25 cellular contexts compared by ENCODE assay signal in the genomic region with DNA sequence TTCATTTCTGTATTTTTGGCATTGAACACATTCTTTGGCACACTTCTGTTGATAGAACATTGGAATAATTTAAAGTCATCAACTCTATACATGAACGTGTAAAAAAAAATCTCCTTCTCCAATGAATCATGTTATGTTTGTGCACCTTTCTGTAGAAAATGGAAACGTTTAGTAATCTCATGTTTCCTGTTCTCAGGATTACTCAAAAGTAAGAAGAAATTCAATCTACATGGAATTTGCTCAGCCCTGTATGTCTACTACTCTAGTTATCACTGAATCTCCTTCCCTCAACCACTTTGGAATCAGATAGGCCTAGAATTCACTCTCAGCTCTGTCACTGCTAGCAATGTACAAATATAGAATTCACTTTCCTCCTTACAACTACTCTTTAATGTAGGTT.
DNase-seq lines count a peak whose midpoint lies in the region; ATAC-seq, FAIRE-seq and TF ChIP-seq lines count a peak whose summit lies in the region.
"Had no signal": no experiment of that assay in that cellular context is flagged by ENCODE, and none has a peak within 500 bp of the region (broad histone marks: within the 10 kb centered on the region; RNA-seq: fewer than 3 reads in every experiment).

No MANE protein-coding gene starts in this region.

- H3K4me1 ChIP-seq in RWPE2 (ENCODE audit: insufficient read depth, poor library complexity, severe bottlenecking) (peaks cover 22% of the 10 kb centered on the region), endothelial cell of umbilical vein (ENCODE audit: control insufficient read depth, extremely low read depth, insufficient read depth, low read length) (peaks cover 33% of the 10 kb centered on the region)
- H3K4me1 ChIP-seq: BLaER1, Caco-2, HAP-1 had no signal

- no peaks in the 10 kb centered on the region for H3K9me3 ChIP-seq in RWPE2 (ENCODE audit: severe bottlenecking)
- H3K9me3 ChIP-seq in endothelial cell of umbilical vein (replicated peaks; ENCODE audit: control insufficient read depth, insufficient read depth, low read length): no peaks in the 10 kb centered on the region
- H3K9me3 ChIP-seq: BLaER1, Caco-2, HAP-1 had no signal

- peak; percentile 53; the same call in 2 of the 3 replicates for ATAC-seq in RWPE2 (ENCODE audit: low read depth)
- no peak for ATAC-seq in activated CD4-positive, CD25-positive, alpha-beta regulatory T cell treated with anti-CD3 and anti-CD28 coated beads, Interleukin-2, amount 50 U/mL, for 24 hours

- POLR2A ChIA-PET in endothelial cell of umbilical vein (lab: Charles Lee): no interaction called here

- no peak for TF ChIP-seq CTCF in RWPE2 (IDR thresholded peaks at IDR 0.05; ENCODE audit: poor library complexity, severe bottlenecking)
- TF ChIP-seq CTCF in endothelial cell of umbilical vein (IDR thresholded peaks at IDR 0.05; ENCODE audit: extremely low read depth in 1 of 2, insufficient read depth in 1 of 2, low read depth in 1 of 2, low read length in 2 of 2): no peak

- H3K9me1 ChIP-seq in endothelial cell of umbilical vein (replicated peaks; ENCODE audit: control insufficient read depth, extremely low read depth, insufficient read depth, low read length): no peaks in the 10 kb centered on the region

- H3K36me3 ChIP-seq in RWPE2 (ENCODE audit: low read depth): no peaks in the 10 kb centered on the region
- no peaks in the 10 kb centered on the region for H3K36me3 ChIP-seq in endothelial cell of umbilical vein (ENCODE audit: control insufficient read depth in 2 of 2, extremely low read depth in 1 of 2, insufficient read depth in 2 of 2, low read length in 2 of 2)
- H3K36me3 ChIP-seq: BLaER1, HAP-1 had no signal

- no peak overlapping the region for H3K9ac ChIP-seq in endothelial cell of umbilical vein (replicated peaks; ENCODE audit: extremely low read depth, insufficient read depth, low read length)
- H3K9ac ChIP-seq: BLaER1 had no signal

- intact Hi-C loops in endothelial cell of umbilical vein (cut with micrococcal nuclease): loop anchor here (1.0 to 2.0 kb wide), 2 partner anchors 118 to 163 kb away; no protein-coding TSS in a partner anchor

- TF ChIP-seq POLR2A in H54 (IDR thresholded peaks at IDR 0.05; ENCODE audit: low read depth, low read length) (no peak), endothelial cell of umbilical vein (IDR thresholded peaks at IDR 0.05; ENCODE audit: low read depth, low read length) (no peak)

- H3K4me2 ChIP-seq in endothelial cell of umbilical vein (ENCODE audit: insufficient read depth, low read length): peak overlapping the region; percentile 15
- H3K4me2 ChIP-seq: BLaER1 had no signal

- no peaks in the 10 kb centered on the region for H3K27me3 ChIP-seq in RWPE2 (ENCODE audit: insufficient read depth, poor library complexity, severe bottlenecking)
- H3K27me3 ChIP-seq in endothelial cell of umbilical vein (ENCODE audit: control insufficient read depth in 2 of 2, insufficient read depth in 2 of 2, low read length in 2 of 2): no peaks in the 10 kb centered on the region
- H3K27me3 ChIP-seq: BLaER1 had no signal

- peak overlapping the region; percentile 30 for H3K27ac ChIP-seq in RWPE2 (ENCODE audit: poor library complexity, severe bottlenecking)
- no peak overlapping the region for H3K27ac ChIP-seq in endothelial cell of umbilical vein (ENCODE audit: insufficient read depth, low read depth, low read length)
- H3K27ac ChIP-seq: BLaER1, RWPE1 had no signal

- H3K4me3 ChIP-seq in RWPE2 (ENCODE audit: severe bottlenecking): no peak overlapping the region
- no peak overlapping the region for H3K4me3 ChIP-seq in endothelial cell of umbilical vein (replicated peaks in 1 of 3; ENCODE audit: insufficient read depth in 1 of 3, low read depth in 1 of 3, low read length in 3 of 3)
- H3K4me3 ChIP-seq: BLaER1, HAP-1 had no signal

- CTCF ChIA-PET in endothelial cell of umbilical vein (lab: Charles Lee): no interaction called here

- no peak overlapping the region for H2AFZ ChIP-seq in endothelial cell of umbilical vein (ENCODE audit: low read depth, low read length)

- no peaks in the 10 kb centered on the region for H4K20me1 ChIP-seq in endothelial cell of umbilical vein (replicated peaks; ENCODE audit: control insufficient read depth, extremely low read depth, insufficient read depth, low read length)
- H4K20me1 ChIP-seq: BLaER1 had no signal

- BruUV-seq in endothelial cell of umbilical vein (replicated peaks; lab: Mats Ljungman, UMichigan): no TSS peak

- FAIRE-seq in H54 (lab: Jason Lieb, UNC) (peak; percentile 60), endothelial cell of umbilical vein (lab: Jason Lieb, UNC) (no peak)
- FAIRE-seq: G401.6, GM12892, HTR-8/SVneo had no signal

- H3K79me2 ChIP-seq in endothelial cell of umbilical vein (ENCODE audit: control insufficient read depth, insufficient read depth, low read length): no peaks in the 10 kb centered on the region

- dilution Hi-C loops in endothelial cell of umbilical vein (cut with MboI; ENCODE audit: extremely low pct_ligation_motif_present, low sequenced_read_pairs): no loop called here

- DNase-seq in H54 (ENCODE audit: insufficient read length, low spot score) (no peak), RWPE2 (ENCODE audit: low spot score) (no peak), endothelial cell of umbilical vein (ENCODE audit: low read depth, low spot score) (peak; percentile 45), NCI-H446 (lab: John Stamatoyannopoulos, UW) (no peak), C1 segment of cervical spinal cord (lab: John Stamatoyannopoulos, UW) (no peak), dedifferentiated amniotic fluid mesenchymal stem cell (ENCODE audit: extremely low spot score) (no peak)
- DNase-seq: Caco-2; CD4-positive, alpha-beta memory T cell; DMS 273 treated with DMSO at 0.1 percent for 48 hours; DND-41; KG1; NCI-H1105; NCI-H146; NCI-H2029; NCI-H2227 treated with DMSO at 0.1 percent for 48 hours; NCI-H510A treated with DMSO at 0.1 percent for 48 hours; NCI-H748 treated with DMSO at 0.1 percent for 48 hours; SIG-M5 had no signal

TF ChIP-seq in endothelial cell of umbilical vein, 7 proteins besides CTCF, POLR2A, EP300 and RAD21:
- no peak for TF ChIP-seq JUN (IDR thresholded peaks at IDR 0.05; ENCODE audit: borderline replicate concordance, insufficient read depth, insufficient read length, low read depth)
- no peak for TF ChIP-seq EZH2 (IDR thresholded peaks at IDR 0.05; ENCODE audit: borderline replicate concordance, low read depth, low read length, severe bottlenecking)
- TF ChIP-seq FOS (IDR thresholded peaks at IDR 0.05; ENCODE audit: borderline replicate concordance, insufficient read depth, low read length): peak; percentile 66
- no peak for TF ChIP-seq MAX (IDR thresholded peaks at IDR 0.05; ENCODE audit: insufficient read depth, insufficient read length)
- TF ChIP-seq GATA2 (IDR thresholded peaks at IDR 0.05; ENCODE audit: insufficient read depth, insufficient read length, low read depth, low read length): peak; percentile 61
TF ChIP-seq in endothelial cell of umbilical vein: peak in this region for 2.
